In the genomic region with DNA sequence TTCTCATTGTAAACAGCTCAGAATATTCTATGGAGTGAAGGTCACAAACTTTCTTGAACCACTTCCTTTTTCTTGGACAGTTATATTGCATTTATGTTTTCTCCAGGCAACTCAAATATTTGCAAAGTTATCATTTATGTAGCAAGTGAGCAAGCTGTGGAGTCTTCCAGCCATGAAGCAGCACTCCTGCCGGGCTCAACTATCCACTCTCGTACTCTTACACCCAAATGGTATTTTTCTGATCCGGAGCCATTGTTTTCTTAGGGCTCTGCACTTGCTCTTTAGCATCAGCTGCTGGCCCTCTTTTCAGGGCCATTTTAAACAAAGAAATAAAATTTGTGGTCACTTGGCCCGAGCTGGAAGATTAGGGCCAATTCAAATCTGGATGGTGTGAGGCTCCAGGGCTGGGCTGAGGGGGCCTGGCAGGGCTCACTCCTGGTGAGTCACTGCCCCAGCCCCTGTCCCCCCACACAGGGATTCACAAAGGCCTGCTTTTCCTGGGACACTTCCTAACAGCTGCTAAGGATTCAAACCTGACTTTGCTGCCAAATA, we compare ENCODE assay signal across 10 cellular contexts. TPM values are rescaled to one million over a fixed set of nuclear protein-coding genes. Genes with fewer than 3 reads are reported as not detected.
DNase-seq lines count a peak whose midpoint lies in the region; ATAC-seq and TF ChIP-seq lines count a peak whose summit lies in the region.
"Had no signal": no experiment of that assay in that cellular context is flagged by ENCODE, and none has a peak within 500 bp of the region (broad histone marks: within the 10 kb centered on the region; RNA-seq: fewer than 3 reads in every experiment).

No MANE protein-coding gene starts in this region.

- peaks cover 6% of the 10 kb centered on the region for H3K9me3 Mint-ChIP-seq in activated CD8-positive, alpha-beta T cell treated with anti-CD3 and anti-CD28 coated beads for 36 hours

- peak; percentile 21 for DNase-seq in NCI-H82 (lab: John Stamatoyannopoulos, UW)
- DNase-seq in NCI-H82 treated with DMSO at 0.1 percent for 48 hours (lab: John Stamatoyannopoulos, UW; ENCODE audit: unreplicated experiment) = no peak
- no peak for DNase-seq in activated CD8-positive, alpha-beta T cell treated with anti-CD3 and anti-CD28 coated beads for 36 hours
- DNase-seq in hepatic stellate cell (ENCODE audit: low spot score) = peak; percentile 67
- peak; percentile 64 for DNase-seq in stromal cell of bone marrow (ENCODE audit: low read depth)
- no peak for DNase-seq in A673 (ENCODE audit: low spot score)
- no peak for DNase-seq in kidney glomerular epithelial cell (lab: John Stamatoyannopoulos, UW)
- no peak for DNase-seq in NCI-H2227 (lab: John Stamatoyannopoulos, UW; ENCODE audit: unreplicated experiment)
- DNase-seq: activated CD8-positive, alpha-beta memory T cell treated with anti-CD3 and anti-CD28 coated beads for 24 hours had no signal

- no peaks in the 10 kb centered on the region for H3K27me3 Mint-ChIP-seq in activated CD8-positive, alpha-beta T cell treated with anti-CD3 and anti-CD28 coated beads for 36 hours

- H3K36me3 ChIP-seq in A673 (ENCODE audit: insufficient read depth, low read length, poor library complexity, severe bottlenecking) = no peaks in the 10 kb centered on the region

- H3K4me3 Mint-ChIP-seq in activated CD8-positive, alpha-beta T cell treated with anti-CD3 and anti-CD28 coated beads for 36 hours = no peak overlapping the region

- H3K27ac Mint-ChIP-seq in activated CD8-positive, alpha-beta T cell treated with anti-CD3 and anti-CD28 coated beads for 36 hours = peak overlapping the region; percentile 25

- H3K36me3 Mint-ChIP-seq in activated CD8-positive, alpha-beta T cell treated with anti-CD3 and anti-CD28 coated beads for 36 hours (ENCODE audit: low read depth) = peaks cover 33% of the 10 kb centered on the region

- H3K4me1 ChIP-seq in A673 (ENCODE audit: insufficient read depth, low read length, poor library complexity, severe bottlenecking) = no peaks in the 10 kb centered on the region

- TF ChIP-seq CTCF in activated CD8-positive, alpha-beta T cell treated with anti-CD3 and anti-CD28 coated beads for 36 hours (IDR thresholded peaks at IDR 0.05) = no peak
- TF ChIP-seq CTCF in A673 (conservative IDR thresholded peaks at IDR 0.05; ENCODE audit: low read depth, low read length) = no peak

- intact Hi-C loops in activated CD8-positive, alpha-beta T cell treated with anti-CD3 and anti-CD28 coated beads for 36 hours (cut with micrococcal nuclease) = no loop called here
- intact Hi-C loops in A673 (cut with micrococcal nuclease; ENCODE audit: unreplicated experiment) = no loop called here

- CTCF ChIA-PET in activated CD8-positive, alpha-beta T cell treated with anti-CD3 and anti-CD28 coated beads for 36 hours (lab: Charles Lee) = interaction anchor here (1.0 to 1.6 kb wide), 3 partner anchors 19 to 27 kb away, joined by 5 read pairs; a partner anchor contains a TSS
- CTCF ChIA-PET in A673 (lab: Charles Lee) = no interaction called here

- H3K27ac ChIP-seq in A673 (ENCODE audit: low read depth, low read length, poor library complexity, severe bottlenecking) = no peak overlapping the region
- H3K27ac ChIP-seq: A549 had no signal

- POLR2A ChIA-PET in activated CD8-positive, alpha-beta T cell treated with anti-CD3 and anti-CD28 coated beads for 36 hours (lab: Charles Lee) = interaction anchor here (0.7 to 1.9 kb wide), 5 partner anchors 9 to 39 kb away, joined by 3 to 13 read pairs (median 4); no protein-coding TSS in a partner anchor
- POLR2A ChIA-PET in A673 (lab: Charles Lee; ENCODE audit: low non-redundant PET) = no interaction called here

- no TSS peak for BruUV-seq in A673 (replicated peaks; lab: Mats Ljungman, UMichigan)

- no peak for ATAC-seq in activated CD8-positive, alpha-beta T cell treated with anti-CD3 and anti-CD28 coated beads for 36 hours
- ATAC-seq: A549 had no signal

- H3K4me3 ChIP-seq in A673 (ENCODE audit: low read depth, low read length, poor library complexity, severe bottlenecking) = no peak overlapping the region
- H3K4me3 ChIP-seq: A549 had no signal

- no peaks in the 10 kb centered on the region for H3K27me3 ChIP-seq in A673 (replicated peaks; ENCODE audit: insufficient read depth, low read depth, low read length, poor library complexity)

- H3K4me1 Mint-ChIP-seq in activated CD8-positive, alpha-beta T cell treated with anti-CD3 and anti-CD28 coated beads for 36 hours (ENCODE audit: low read depth) = peaks cover 56% of the 10 kb centered on the region

- H3K9me3 ChIP-seq in A673 (ENCODE audit: low read depth, low read length, poor library complexity, severe bottlenecking) = no peaks in the 10 kb centered on the region
- H3K9me3 ChIP-seq: A549 had no signal

RNA-seq across cellular contexts. Expression of a gene that starts 19.7 kb away (rescaled TPM):
- 10 to 100 TPM; 64.0 to 64.1 TPM for total RNA-seq in activated CD8-positive, alpha-beta T cell treated with anti-CD3 and anti-CD28 coated beads for 36 hours
- 6.3 and 6.4 TPM in 2 replicates for total RNA-seq in A673 (2021)

RNA-seq across cellular contexts. Expression of a gene that starts 38.1 kb away (rescaled TPM):
- total RNA-seq in activated CD8-positive, alpha-beta T cell treated with anti-CD3 and anti-CD28 coated beads for 36 hours = 10 to 100 TPM; 47.3 to 47.8 TPM
- 63.5 and 68.8 TPM in 2 replicates for total RNA-seq in A673 (2021)

Comparison
In these comparisons a context has a peak if more than half of its experiments do, and no peak if none do; other contexts are left out.
1. DNase-seq: peak in NCI-H82 (single experiment), hepatic stellate cell (single experiment) and stromal cell of bone marrow (single experiment); none in NCI-H82 treated with DMSO at 0.1 percent for 48 hours (single experiment), activated CD8-positive, alpha-beta T cell treated with anti-CD3 and anti-CD28 coated beads for 36 hours (single experiment), A673 (single experiment), kidney glomerular epithelial cell (single experiment) and NCI-H2227 (single experiment).